ENCODE assay signal across 18 cellular contexts in genomic region chr17:76022973-76023899, GRCh38. TPM values are rescaled to one million over a fixed set of nuclear protein-coding genes. Genes with fewer than 3 reads are reported as not detected.
DNase-seq lines count a peak whose midpoint lies in the region; ATAC-seq and TF ChIP-seq lines count a peak whose summit lies in the region.
"Had no signal": no experiment of that assay in that cellular context is flagged by ENCODE, and none has a peak within 500 bp of the region (broad histone marks: within the 10 kb centered on the region; RNA-seq: fewer than 3 reads in every experiment).

No MANE protein-coding gene starts in this region.

- H3K9me3 ChIP-seq in CD8-positive, alpha-beta T cell (ENCODE audit: low read length): no peaks in the 10 kb centered on the region
- no peaks in the 10 kb centered on the region for H3K9me3 ChIP-seq in RWPE2 (ENCODE audit: severe bottlenecking)
- H3K9me3 ChIP-seq: SK-N-SH had no signal

- no peaks in the 10 kb centered on the region for H3K36me3 Mint-ChIP-seq in CD8-positive, alpha-beta T cell
- H3K36me3 Mint-ChIP-seq in naive thymus-derived CD8-positive, alpha-beta T cell: no peaks in the 10 kb centered on the region

- H3K27me3 Mint-ChIP-seq in CD8-positive, alpha-beta T cell (ENCODE audit: low read depth): no peaks in the 10 kb centered on the region
- H3K27me3 Mint-ChIP-seq in naive thymus-derived CD8-positive, alpha-beta T cell: no peaks in the 10 kb centered on the region

- peaks cover 14% of the 10 kb centered on the region for H3K4me1 Mint-ChIP-seq in CD8-positive, alpha-beta T cell (ENCODE audit: low read depth)
- H3K4me1 Mint-ChIP-seq in naive thymus-derived CD8-positive, alpha-beta T cell: peaks cover 12 to 44% (median 29%) of the 10 kb centered on the region in 4 donors

- DNase-seq in CD8-positive, alpha-beta T cell: no peak
- DNase-seq in RWPE2 (ENCODE audit: low spot score): peak; percentile 67
- no peak for DNase-seq in naive thymus-derived CD8-positive, alpha-beta T cell
- no peak for DNase-seq in UCSD-AML1 (lab: John Stamatoyannopoulos, UW; ENCODE audit: unreplicated experiment)
- no peak for DNase-seq in ureter (ENCODE audit: low spot score)
- DNase-seq: EL; KBM-7; NCI-H1048; NCI-H226; NCI-H526; NK-92 treated with Interleukin-12 subunit alpha and Interleukin-12 subunit beta, amount 100 ng/mL, for 24 hours; PC-3; SK-N-SH had no signal

- no peak for TF ChIP-seq CTCF in CD8-positive, alpha-beta T cell (IDR thresholded peaks at IDR 0.05)
- no peak for TF ChIP-seq CTCF in RWPE2 (IDR thresholded peaks at IDR 0.05; ENCODE audit: poor library complexity, severe bottlenecking)

- peaks cover 21% of the 10 kb centered on the region for H3K4me1 ChIP-seq in CD8-positive, alpha-beta T cell (ENCODE audit: insufficient read depth, low read length)
- H3K4me1 ChIP-seq in RWPE2 (ENCODE audit: insufficient read depth, poor library complexity, severe bottlenecking): no peaks in the 10 kb centered on the region

- H3K36me3 ChIP-seq in CD8-positive, alpha-beta T cell (ENCODE audit: insufficient read depth, low read length): no peaks in the 10 kb centered on the region
- H3K36me3 ChIP-seq in RWPE2 (ENCODE audit: low read depth): peaks cover 16% of the 10 kb centered on the region

- no peaks in the 10 kb centered on the region for H3K27me3 ChIP-seq in CD8-positive, alpha-beta T cell (ENCODE audit: insufficient read depth, low read length)
- no peaks in the 10 kb centered on the region for H3K27me3 ChIP-seq in RWPE2 (ENCODE audit: insufficient read depth, poor library complexity, severe bottlenecking)

- CTCF ChIA-PET in CD8-positive, alpha-beta T cell (lab: Charles Lee): interaction anchor here (1.5 kb wide), 1 partner anchor 10 kb away, joined by 4 read pairs; no protein-coding TSS in a partner anchor

- POLR2A ChIA-PET in CD8-positive, alpha-beta T cell (lab: Charles Lee): no interaction called here
- POLR2A ChIA-PET in naive thymus-derived CD8-positive, alpha-beta T cell (lab: Charles Lee): interaction anchor here (0.7 to 1.0 kb wide), 3 partner anchors 9 to 98 kb away, joined by 3 to 4 read pairs (median 3); no protein-coding TSS in a partner anchor

- H3K27ac ChIP-seq in CD8-positive, alpha-beta T cell (ENCODE audit: low read depth, low read length): no peak overlapping the region
- H3K27ac ChIP-seq in RWPE2 (ENCODE audit: poor library complexity, severe bottlenecking): no peak overlapping the region
- H3K27ac ChIP-seq: HL-60 had no signal

- H3K4me3 ChIP-seq in CD8-positive, alpha-beta T cell (ENCODE audit: low read depth, low read length): no peak overlapping the region
- no peak overlapping the region for H3K4me3 ChIP-seq in RWPE2 (ENCODE audit: severe bottlenecking)
- H3K4me3 ChIP-seq: GM23338 had no signal

- ATAC-seq in CD8-positive, alpha-beta T cell: no peak
- ATAC-seq in RWPE2 (ENCODE audit: low read depth) (no peak), HG02759 (IDR thresholded peaks at IDR 0.05; ENCODE audit: unreplicated experiment) (no peak)
- no peak for ATAC-seq in naive thymus-derived CD8-positive, alpha-beta T cell
- ATAC-seq: PC-3 had no signal

- peak overlapping the region; percentile 22 for H3K27ac Mint-ChIP-seq in CD8-positive, alpha-beta T cell
- H3K27ac Mint-ChIP-seq in naive thymus-derived CD8-positive, alpha-beta T cell: peak overlapping the region; percentile 39 to 91 (median 72)
- H3K27ac Mint-ChIP-seq: GM23338 had no signal

- no peak overlapping the region for H3K4me3 Mint-ChIP-seq in CD8-positive, alpha-beta T cell
- peak overlapping the region in 1 of 10 donors; percentile 65 for H3K4me3 Mint-ChIP-seq in naive thymus-derived CD8-positive, alpha-beta T cell
- H3K4me3 Mint-ChIP-seq: GM23338 had no signal

- intact Hi-C loops in CD8-positive, alpha-beta T cell (cut with DNase I, micrococcal nuclease): no loop called here

- no peaks in the 10 kb centered on the region for H3K9me3 Mint-ChIP-seq in CD8-positive, alpha-beta T cell
- H3K9me3 Mint-ChIP-seq in naive thymus-derived CD8-positive, alpha-beta T cell: no peaks in the 10 kb centered on the region
- H3K9me3 Mint-ChIP-seq: GM23338 had no signal

RNA-seq across cellular contexts. Expression of gene EVPL, which starts 3.9 kb away (rescaled TPM):
- 1 to 10 TPM in 1 of 2 experiments, under 1 TPM in 1; 0.38 to 1.1 TPM for total RNA-seq in CD8-positive, alpha-beta T cell
- total RNA-seq in naive thymus-derived CD8-positive, alpha-beta T cell: 1 to 10 TPM; 7.1 to 8.2 TPM
- polyA plus RNA-seq in naive thymus-derived CD8-positive, alpha-beta T cell: 1 to 10 TPM in 1 of 3 donors, under 1 TPM in 1, not detected in 1; 0.74 to 1.6 TPM
- total RNA-seq in ureter: 84.2 TPM
- total RNA-seq: M059J had no signal
- polyA plus RNA-seq: BJ had no signal

RNA-seq across cellular contexts. Expression of gene CDK3, which starts 22.6 kb away (rescaled TPM):
- 1 to 10 TPM; 2.1 to 3.3 TPM for total RNA-seq in CD8-positive, alpha-beta T cell
- total RNA-seq in naive thymus-derived CD8-positive, alpha-beta T cell: 10 to 100 TPM; 11.9 to 12.5 TPM
- polyA plus RNA-seq in naive thymus-derived CD8-positive, alpha-beta T cell: under 1 TPM; 0.16 to 0.64 (median 0.63) TPM
- total RNA-seq in ureter: 10.7 TPM

RNA-seq across cellular contexts. Expression of gene TEN1, which starts 44.2 kb away (rescaled TPM):
- total RNA-seq in CD8-positive, alpha-beta T cell: 10 to 100 TPM; 14.6 to 17.1 TPM
- 10 to 100 TPM; 14.2 to 16.6 TPM for total RNA-seq in naive thymus-derived CD8-positive, alpha-beta T cell
- polyA plus RNA-seq in naive thymus-derived CD8-positive, alpha-beta T cell: 10 to 100 TPM; 17.1 to 18.9 (median 18.4) TPM
- total RNA-seq in ureter: 23.6 TPM

RNA-seq across cellular contexts. Expression of gene ACOX1, which starts 44.3 kb away (rescaled TPM):
- total RNA-seq in CD8-positive, alpha-beta T cell: 10 to 100 TPM; 18.2 to 20.4 TPM
- total RNA-seq in naive thymus-derived CD8-positive, alpha-beta T cell: 10 to 100 TPM; 37.9 to 39.3 TPM
- polyA plus RNA-seq in naive thymus-derived CD8-positive, alpha-beta T cell: 10 to 100 TPM; 11.4 to 18.4 (median 15.1) TPM
- total RNA-seq in ureter: 119 TPM

RNA-seq across cellular contexts. Expression of gene SRP68, which starts 49.1 kb away (rescaled TPM):
- total RNA-seq in CD8-positive, alpha-beta T cell: 10 to 100 TPM; 93.6 to 99.9 TPM
- total RNA-seq in naive thymus-derived CD8-positive, alpha-beta T cell: 10 to 100 TPM; 79.7 to 80.5 TPM
- polyA plus RNA-seq in naive thymus-derived CD8-positive, alpha-beta T cell: 10 to 100 TPM; 53.3 to 79.1 (median 64.5) TPM
- 88.0 TPM for total RNA-seq in ureter
